1 cellular context compared by ENCODE assay signal in the genomic region with DNA sequence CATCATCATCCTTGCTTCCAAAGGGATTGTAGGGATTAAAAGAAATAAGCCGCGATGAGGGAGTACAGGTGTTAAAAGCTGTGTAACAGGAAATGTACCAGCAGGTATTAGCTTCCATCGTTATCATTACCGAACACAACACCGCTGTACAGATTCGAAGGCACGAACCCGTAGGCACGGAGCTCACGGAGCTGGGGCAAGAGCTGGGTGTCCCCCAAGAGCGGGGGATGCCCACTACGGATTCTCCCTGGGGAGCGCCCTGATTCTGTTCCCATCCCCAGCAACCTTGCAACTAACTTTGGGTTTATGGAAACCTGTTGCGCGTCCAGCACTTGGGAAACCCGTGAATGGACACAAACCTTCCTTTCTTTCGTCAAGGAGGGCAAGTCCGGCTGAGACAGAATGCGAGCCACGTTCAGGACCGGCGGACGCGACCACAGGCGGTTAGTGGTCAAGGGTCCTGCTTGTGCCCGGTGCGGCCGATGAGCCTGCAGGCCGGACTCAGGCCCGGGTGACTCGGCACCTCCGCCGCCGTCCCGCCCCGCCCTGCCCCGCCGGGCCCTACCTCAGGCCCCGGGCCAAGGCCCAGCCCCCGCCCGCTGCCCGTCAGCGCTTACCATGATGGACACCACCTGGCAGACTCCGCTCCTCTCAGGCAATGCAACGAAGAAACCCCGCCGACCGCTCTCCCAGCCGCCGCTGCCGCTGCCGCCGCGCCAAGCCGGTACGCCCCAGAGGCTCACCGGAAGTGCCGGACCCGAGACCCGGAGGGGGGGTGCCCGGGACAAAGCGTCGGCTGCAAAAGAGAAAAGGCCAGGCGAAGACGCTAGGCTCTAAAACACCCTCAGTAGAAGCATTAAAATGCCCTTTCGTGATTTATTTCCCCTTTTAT.
TF ChIP-seq lines count a peak whose summit lies in the region.

Gene UFD1, minus strand, starts transcription at position 728 of the 892 bp plus-strand sequence. Its CDS starts 108 bp downstream, at position 620.

TF ChIP-seq in K562, 482 proteins besides CTCF, POLR2A, EP300 and RAD21 (continued from another document):
- TF ChIP-seq, protein P1, sequence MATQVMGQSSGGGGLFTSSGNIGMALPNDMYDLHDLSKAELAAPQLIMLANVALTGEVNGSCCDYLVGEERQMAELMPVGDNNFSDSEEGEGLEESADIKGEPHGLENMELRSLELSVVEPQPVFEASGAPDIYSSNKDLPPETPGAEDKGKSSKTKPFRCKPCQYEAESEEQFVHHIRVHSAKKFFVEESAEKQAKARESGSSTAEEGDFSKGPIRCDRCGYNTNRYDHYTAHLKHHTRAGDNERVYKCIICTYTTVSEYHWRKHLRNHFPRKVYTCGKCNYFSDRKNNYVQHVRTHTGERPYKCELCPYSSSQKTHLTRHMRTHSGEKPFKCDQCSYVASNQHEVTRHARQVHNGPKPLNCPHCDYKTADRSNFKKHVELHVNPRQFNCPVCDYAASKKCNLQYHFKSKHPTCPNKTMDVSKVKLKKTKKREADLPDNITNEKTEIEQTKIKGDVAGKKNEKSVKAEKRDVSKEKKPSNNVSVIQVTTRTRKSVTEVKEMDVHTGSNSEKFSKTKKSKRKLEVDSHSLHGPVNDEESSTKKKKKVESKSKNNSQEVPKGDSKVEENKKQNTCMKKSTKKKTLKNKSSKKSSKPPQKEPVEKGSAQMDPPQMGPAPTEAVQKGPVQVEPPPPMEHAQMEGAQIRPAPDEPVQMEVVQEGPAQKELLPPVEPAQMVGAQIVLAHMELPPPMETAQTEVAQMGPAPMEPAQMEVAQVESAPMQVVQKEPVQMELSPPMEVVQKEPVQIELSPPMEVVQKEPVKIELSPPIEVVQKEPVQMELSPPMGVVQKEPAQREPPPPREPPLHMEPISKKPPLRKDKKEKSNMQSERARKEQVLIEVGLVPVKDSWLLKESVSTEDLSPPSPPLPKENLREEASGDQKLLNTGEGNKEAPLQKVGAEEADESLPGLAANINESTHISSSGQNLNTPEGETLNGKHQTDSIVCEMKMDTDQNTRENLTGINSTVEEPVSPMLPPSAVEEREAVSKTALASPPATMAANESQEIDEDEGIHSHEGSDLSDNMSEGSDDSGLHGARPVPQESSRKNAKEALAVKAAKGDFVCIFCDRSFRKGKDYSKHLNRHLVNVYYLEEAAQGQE (CRISPR knock-in tag; IDR thresholded peaks at IDR 0.05; ENCODE audit: low read depth): no peak
- no peak for TF ChIP-seq ZNF717 (CRISPR knock-in tag; IDR thresholded peaks at IDR 0.05)
- TF ChIP-seq HSF4 (CRISPR knock-in tag; IDR thresholded peaks at IDR 0.05; ENCODE audit: borderline replicate concordance): no peak
- no peak for TF ChIP-seq SAFB2 (IDR thresholded peaks at IDR 0.05; ENCODE audit: borderline replicate concordance, low read depth, low read length, severe bottlenecking)
- no peak for TF ChIP-seq USF1 (CRISPR knock-in tag; IDR thresholded peaks at IDR 0.05)
- TF ChIP-seq E4F1 (CRISPR knock-in tag; IDR thresholded peaks at IDR 0.05; ENCODE audit: borderline replicate concordance): no peak
- peak; percentile 11; the same call in 1 of the 2 replicates for TF ChIP-seq KLF13 (tag; IDR thresholded peaks at IDR 0.05; ENCODE audit: borderline replicate concordance, low read depth)
- TF ChIP-seq, protein P2, sequence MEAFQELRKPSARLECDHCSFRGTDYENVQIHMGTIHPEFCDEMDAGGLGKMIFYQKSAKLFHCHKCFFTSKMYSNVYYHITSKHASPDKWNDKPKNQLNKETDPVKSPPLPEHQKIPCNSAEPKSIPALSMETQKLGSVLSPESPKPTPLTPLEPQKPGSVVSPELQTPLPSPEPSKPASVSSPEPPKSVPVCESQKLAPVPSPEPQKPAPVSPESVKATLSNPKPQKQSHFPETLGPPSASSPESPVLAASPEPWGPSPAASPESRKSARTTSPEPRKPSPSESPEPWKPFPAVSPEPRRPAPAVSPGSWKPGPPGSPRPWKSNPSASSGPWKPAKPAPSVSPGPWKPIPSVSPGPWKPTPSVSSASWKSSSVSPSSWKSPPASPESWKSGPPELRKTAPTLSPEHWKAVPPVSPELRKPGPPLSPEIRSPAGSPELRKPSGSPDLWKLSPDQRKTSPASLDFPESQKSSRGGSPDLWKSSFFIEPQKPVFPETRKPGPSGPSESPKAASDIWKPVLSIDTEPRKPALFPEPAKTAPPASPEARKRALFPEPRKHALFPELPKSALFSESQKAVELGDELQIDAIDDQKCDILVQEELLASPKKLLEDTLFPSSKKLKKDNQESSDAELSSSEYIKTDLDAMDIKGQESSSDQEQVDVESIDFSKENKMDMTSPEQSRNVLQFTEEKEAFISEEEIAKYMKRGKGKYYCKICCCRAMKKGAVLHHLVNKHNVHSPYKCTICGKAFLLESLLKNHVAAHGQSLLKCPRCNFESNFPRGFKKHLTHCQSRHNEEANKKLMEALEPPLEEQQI (IDR thresholded peaks at IDR 0.05): no peak
- TF ChIP-seq HMGXB4 (CRISPR knock-in tag; IDR thresholded peaks at IDR 0.05): 0 out of 2 replicates have a peak, but pooled peaks have one; percentile 81
- no peak for TF ChIP-seq ZNF347 (CRISPR knock-in tag; IDR thresholded peaks at IDR 0.05; ENCODE audit: low read depth)
- peak; percentile 97 for TF ChIP-seq SAP30 (IDR thresholded peaks at IDR 0.05; ENCODE audit: borderline replicate concordance, insufficient read depth, low read depth, low read length, poor library complexity, severe bottlenecking)
- no peak for TF ChIP-seq RBM34 (IDR thresholded peaks at IDR 0.05; ENCODE audit: borderline replicate concordance, insufficient read depth, low read length)
- no peak for TF ChIP-seq ZNF197 (CRISPR knock-in tag; IDR thresholded peaks at IDR 0.05; ENCODE audit: low read depth)
- TF ChIP-seq SMC3 (conservative IDR thresholded peaks at IDR 0.05; ENCODE audit: insufficient read depth, low read depth, low read length): peak; percentile 32; the same call in 1 of the 2 replicates
- TF ChIP-seq ZKSCAN3 (CRISPR knock-in tag; IDR thresholded peaks at IDR 0.05): no peak
- no peak for TF ChIP-seq KAT8 (IDR thresholded peaks at IDR 0.05; ENCODE audit: low read depth)
- TF ChIP-seq, protein P3, sequence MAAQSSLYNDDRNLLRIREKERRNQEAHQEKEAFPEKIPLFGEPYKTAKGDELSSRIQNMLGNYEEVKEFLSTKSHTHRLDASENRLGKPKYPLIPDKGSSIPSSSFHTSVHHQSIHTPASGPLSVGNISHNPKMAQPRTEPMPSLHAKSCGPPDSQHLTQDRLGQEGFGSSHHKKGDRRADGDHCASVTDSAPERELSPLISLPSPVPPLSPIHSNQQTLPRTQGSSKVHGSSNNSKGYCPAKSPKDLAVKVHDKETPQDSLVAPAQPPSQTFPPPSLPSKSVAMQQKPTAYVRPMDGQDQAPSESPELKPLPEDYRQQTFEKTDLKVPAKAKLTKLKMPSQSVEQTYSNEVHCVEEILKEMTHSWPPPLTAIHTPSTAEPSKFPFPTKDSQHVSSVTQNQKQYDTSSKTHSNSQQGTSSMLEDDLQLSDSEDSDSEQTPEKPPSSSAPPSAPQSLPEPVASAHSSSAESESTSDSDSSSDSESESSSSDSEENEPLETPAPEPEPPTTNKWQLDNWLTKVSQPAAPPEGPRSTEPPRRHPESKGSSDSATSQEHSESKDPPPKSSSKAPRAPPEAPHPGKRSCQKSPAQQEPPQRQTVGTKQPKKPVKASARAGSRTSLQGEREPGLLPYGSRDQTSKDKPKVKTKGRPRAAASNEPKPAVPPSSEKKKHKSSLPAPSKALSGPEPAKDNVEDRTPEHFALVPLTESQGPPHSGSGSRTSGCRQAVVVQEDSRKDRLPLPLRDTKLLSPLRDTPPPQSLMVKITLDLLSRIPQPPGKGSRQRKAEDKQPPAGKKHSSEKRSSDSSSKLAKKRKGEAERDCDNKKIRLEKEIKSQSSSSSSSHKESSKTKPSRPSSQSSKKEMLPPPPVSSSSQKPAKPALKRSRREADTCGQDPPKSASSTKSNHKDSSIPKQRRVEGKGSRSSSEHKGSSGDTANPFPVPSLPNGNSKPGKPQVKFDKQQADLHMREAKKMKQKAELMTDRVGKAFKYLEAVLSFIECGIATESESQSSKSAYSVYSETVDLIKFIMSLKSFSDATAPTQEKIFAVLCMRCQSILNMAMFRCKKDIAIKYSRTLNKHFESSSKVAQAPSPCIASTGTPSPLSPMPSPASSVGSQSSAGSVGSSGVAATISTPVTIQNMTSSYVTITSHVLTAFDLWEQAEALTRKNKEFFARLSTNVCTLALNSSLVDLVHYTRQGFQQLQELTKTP (IDR thresholded peaks at IDR 0.05; ENCODE audit: low read depth in 1 of 2, partially characterized antibody in 2 of 2): no peak
- 0 out of 2 replicates have a peak, but pooled peaks have one; percentile 47 for TF ChIP-seq RBM14 (IDR thresholded peaks at IDR 0.05; ENCODE audit: borderline replicate concordance, insufficient read depth, low read depth, low read length)
- TF ChIP-seq SOX6 (IDR thresholded peaks at IDR 0.05): no peak
- no peak; the same call in 1 of the 2 replicates for TF ChIP-seq RFX7 (CRISPR knock-in tag; IDR thresholded peaks at IDR 0.05)
- no peak for TF ChIP-seq FOXM1 (IDR thresholded peaks at IDR 0.05; ENCODE audit: low read depth)
- TF ChIP-seq FOXM1 (CRISPR knock-in tag; IDR thresholded peaks at IDR 0.05; ENCODE audit: low read depth): no peak
- no peak for TF ChIP-seq ZNF224 (CRISPR knock-in tag; IDR thresholded peaks at IDR 0.05)
- peak; percentile 95 for TF ChIP-seq PHB (CRISPR knock-in tag; IDR thresholded peaks at IDR 0.05)
- no peak for TF ChIP-seq FUS (optimal IDR thresholded peaks at IDR 0.05; ENCODE audit: low read depth, low read length)
- no peak for TF ChIP-seq ATF7 (IDR thresholded peaks at IDR 0.05)
- TF ChIP-seq TBL1XR1 (IDR thresholded peaks at IDR 0.05; ENCODE audit: low read length in 2 of 2): peak; percentile 69 to 96
- TF ChIP-seq STAG1 (CRISPR knock-in tag; IDR thresholded peaks at IDR 0.05; ENCODE audit: borderline replicate concordance): no peak
- TF ChIP-seq NFYB (IDR thresholded peaks at IDR 0.05; ENCODE audit: extremely low read depth, insufficient read length): no peak
- no peak for TF ChIP-seq KHSRP (IDR thresholded peaks at IDR 0.05)
- 0 out of 2 replicates have a peak, but pooled peaks have one; percentile 6 for TF ChIP-seq E2F3 (CRISPR knock-in tag; IDR thresholded peaks at IDR 0.05)
- TF ChIP-seq SRF (CRISPR knock-in tag; IDR thresholded peaks at IDR 0.05): peak in 1 of 2 experiments; percentile 34; a peak in 2 of 4 replicates
- no peak for TF ChIP-seq SMAD2 (IDR thresholded peaks at IDR 0.05; ENCODE audit: low read depth, low read length)
- no peak for TF ChIP-seq ZC3H8 (IDR thresholded peaks at IDR 0.05)
- TF ChIP-seq E2F6 (IDR thresholded peaks at IDR 0.05; ENCODE audit: borderline replicate concordance in 1 of 2, extremely low read depth in 1 of 2, insufficient read depth in 1 of 2, insufficient read length in 1 of 2, low read depth in 1 of 2, low read length in 1 of 2, poor library complexity in 1 of 2, severe bottlenecking in 1 of 2): peak in 1 of 2 experiments; percentile 32
- TF ChIP-seq ZNF280B (CRISPR knock-in tag; IDR thresholded peaks at IDR 0.05): no peak
TF ChIP-seq in K562: peak in this region for 76.
